1 cellular context compared by ENCODE assay signal in the genomic region with DNA sequence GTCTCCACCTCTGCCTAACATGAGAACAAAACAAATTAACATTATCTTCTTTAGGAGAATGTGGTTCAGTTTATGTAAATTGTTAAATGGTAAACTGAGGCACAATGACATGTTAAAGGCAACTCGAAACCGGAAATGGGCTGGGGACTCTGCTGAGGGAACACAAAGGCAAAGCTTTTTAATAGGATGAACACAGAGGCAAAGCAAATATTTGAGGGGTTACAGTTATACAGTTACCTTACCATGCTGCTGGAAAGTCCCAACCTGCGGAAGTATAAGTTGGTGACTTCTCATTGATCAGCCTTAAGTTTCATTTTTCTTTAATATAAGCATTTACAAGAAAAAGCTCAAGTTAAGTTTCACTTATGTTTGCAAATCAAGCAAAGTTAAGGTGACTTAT.
TF ChIP-seq lines count a peak whose summit lies in the region.

No MANE protein-coding gene starts in this region.

TF ChIP-seq in GM12878, 131 proteins besides CTCF, POLR2A, EP300 and RAD21 (continued from another document):
- TF ChIP-seq RB1 (IDR thresholded peaks at IDR 0.05; ENCODE audit: borderline replicate concordance) (no peak), JUND (IDR thresholded peaks at IDR 0.05; ENCODE audit: low read depth, low read length) (no peak), DPF2 (IDR thresholded peaks at IDR 0.05) (0 out of 2 replicates have a peak, but pooled peaks have one; percentile 38), HCFC1 (IDR thresholded peaks at IDR 0.05; ENCODE audit: low read length) (no peak), EGR1 (IDR thresholded peaks at IDR 0.05; ENCODE audit: borderline replicate concordance in 1 of 2, low read depth in 2 of 2, low read length in 2 of 2) (no peak), FOXK2 (IDR thresholded peaks at IDR 0.05) (no peak), RCOR1 (conservative IDR thresholded peaks at IDR 0.05; ENCODE audit: low read depth, low read length) (no peak), ZNF384 (IDR thresholded peaks at IDR 0.05; ENCODE audit: borderline replicate concordance, low read depth, low read length) (no peak), MEF2A (IDR thresholded peaks at IDR 0.05; ENCODE audit: insufficient read depth, low read depth, low read length) (no peak), BRCA1 (IDR thresholded peaks at IDR 0.05; ENCODE audit: low read depth, low read length) (no peak), SIN3A (IDR thresholded peaks at IDR 0.05; ENCODE audit: low read depth, low read length) (no peak), MTA3 (IDR thresholded peaks at IDR 0.05; ENCODE audit: borderline replicate concordance, low read length) (no peak), JUNB (IDR thresholded peaks at IDR 0.05) (no peak), CBX3 (IDR thresholded peaks at IDR 0.05; ENCODE audit: borderline replicate concordance, low read depth) (no peak), TCF7 (IDR thresholded peaks at IDR 0.05; ENCODE audit: borderline replicate concordance) (no peak), MEF2B (IDR thresholded peaks at IDR 0.05; ENCODE audit: partially characterized antibody, poor library complexity, severe bottlenecking) (peak; percentile 0), KDM1A (IDR thresholded peaks at IDR 0.05; ENCODE audit: borderline replicate concordance) (no peak), IKZF2 (IDR thresholded peaks at IDR 0.05) (no peak; a peak in 1 of 4 replicates), NR2C2 (IDR thresholded peaks at IDR 0.05; ENCODE audit: borderline replicate concordance, control insufficient read depth, insufficient read length, low read depth) (no peak), SUZ12 (IDR thresholded peaks at IDR 0.05; ENCODE audit: unreplicated experiment) (no peak), GABPA (IDR thresholded peaks at IDR 0.05; ENCODE audit: low read depth) (0 out of 2 replicates have a peak, but pooled peaks have one; percentile 37), SRF (IDR thresholded peaks at IDR 0.05; ENCODE audit: low read depth in 2 of 2, low read length in 2 of 2) (no peak), CBX5 (IDR thresholded peaks at IDR 0.05; ENCODE audit: low read depth) (no peak), FOXM1 (IDR thresholded peaks at IDR 0.05; ENCODE audit: low read depth, low read length) (no peak), HDAC2 (IDR thresholded peaks at IDR 0.05) (no peak), RAD51 (IDR thresholded peaks at IDR 0.05) (no peak), CHD4 (IDR thresholded peaks at IDR 0.05) (no peak)
- TF ChIP-seq, protein P1, sequence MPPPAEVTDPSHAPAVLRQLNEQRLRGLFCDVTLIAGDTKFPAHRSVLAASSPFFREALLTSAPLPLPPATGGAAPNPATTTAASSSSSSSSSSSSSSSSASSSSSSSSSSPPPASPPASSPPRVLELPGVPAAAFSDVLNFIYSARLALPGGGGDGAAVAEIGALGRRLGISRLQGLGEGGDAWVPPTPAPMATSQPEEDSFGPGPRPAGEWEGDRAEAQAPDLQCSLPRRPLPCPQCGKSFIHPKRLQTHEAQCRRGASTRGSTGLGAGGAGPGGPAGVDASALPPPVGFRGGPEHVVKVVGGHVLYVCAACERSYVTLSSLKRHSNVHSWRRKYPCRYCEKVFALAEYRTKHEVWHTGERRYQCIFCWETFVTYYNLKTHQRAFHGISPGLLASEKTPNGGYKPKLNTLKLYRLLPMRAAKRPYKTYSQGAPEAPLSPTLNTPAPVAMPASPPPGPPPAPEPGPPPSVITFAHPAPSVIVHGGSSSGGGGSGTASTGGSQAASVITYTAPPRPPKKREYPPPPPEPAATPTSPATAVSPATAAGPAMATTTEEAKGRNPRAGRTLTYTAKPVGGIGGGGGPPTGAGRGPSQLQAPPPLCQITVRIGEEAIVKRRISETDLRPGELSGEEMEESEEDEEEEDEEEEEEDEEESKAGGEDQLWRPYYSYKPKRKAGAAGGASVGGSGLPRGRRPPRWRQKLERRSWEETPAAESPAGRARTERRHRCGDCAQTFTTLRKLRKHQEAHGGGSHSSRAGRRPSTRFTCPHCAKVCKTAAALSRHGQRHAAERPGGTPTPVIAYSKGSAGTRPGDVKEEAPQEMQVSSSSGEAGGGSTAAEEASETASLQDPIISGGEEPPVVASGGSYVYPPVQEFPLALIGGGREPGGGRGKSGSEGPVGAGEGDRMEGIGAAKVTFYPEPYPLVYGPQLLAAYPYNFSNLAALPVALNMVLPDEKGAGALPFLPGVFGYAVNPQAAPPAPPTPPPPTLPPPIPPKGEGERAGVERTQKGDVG (CRISPR knock-in tag; IDR thresholded peaks at IDR 0.05), result no peak
- TF ChIP-seq, protein P2, sequence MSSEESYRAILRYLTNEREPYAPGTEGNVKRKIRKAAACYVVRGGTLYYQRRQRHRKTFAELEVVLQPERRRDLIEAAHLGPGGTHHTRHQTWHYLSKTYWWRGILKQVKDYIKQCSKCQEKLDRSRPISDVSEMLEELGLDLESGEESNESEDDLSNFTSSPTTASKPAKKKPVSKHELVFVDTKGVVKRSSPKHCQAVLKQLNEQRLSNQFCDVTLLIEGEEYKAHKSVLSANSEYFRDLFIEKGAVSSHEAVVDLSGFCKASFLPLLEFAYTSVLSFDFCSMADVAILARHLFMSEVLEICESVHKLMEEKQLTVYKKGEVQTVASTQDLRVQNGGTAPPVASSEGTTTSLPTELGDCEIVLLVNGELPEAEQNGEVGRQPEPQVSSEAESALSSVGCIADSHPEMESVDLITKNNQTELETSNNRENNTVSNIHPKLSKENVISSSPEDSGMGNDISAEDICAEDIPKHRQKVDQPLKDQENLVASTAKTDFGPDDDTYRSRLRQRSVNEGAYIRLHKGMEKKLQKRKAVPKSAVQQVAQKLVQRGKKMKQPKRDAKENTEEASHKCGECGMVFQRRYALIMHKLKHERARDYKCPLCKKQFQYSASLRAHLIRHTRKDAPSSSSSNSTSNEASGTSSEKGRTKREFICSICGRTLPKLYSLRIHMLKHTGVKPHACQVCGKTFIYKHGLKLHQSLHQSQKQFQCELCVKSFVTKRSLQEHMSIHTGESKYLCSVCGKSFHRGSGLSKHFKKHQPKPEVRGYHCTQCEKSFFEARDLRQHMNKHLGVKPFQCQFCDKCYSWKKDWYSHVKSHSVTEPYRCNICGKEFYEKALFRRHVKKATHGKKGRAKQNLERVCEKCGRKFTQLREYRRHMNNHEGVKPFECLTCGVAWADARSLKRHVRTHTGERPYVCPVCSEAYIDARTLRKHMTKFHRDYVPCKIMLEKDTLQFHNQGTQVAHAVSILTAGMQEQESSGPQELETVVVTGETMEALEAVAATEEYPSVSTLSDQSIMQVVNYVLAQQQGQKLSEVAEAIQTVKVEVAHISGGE (CRISPR knock-in tag; IDR thresholded peaks at IDR 0.05), result peak; percentile 63
- TF ChIP-seq, protein P3, sequence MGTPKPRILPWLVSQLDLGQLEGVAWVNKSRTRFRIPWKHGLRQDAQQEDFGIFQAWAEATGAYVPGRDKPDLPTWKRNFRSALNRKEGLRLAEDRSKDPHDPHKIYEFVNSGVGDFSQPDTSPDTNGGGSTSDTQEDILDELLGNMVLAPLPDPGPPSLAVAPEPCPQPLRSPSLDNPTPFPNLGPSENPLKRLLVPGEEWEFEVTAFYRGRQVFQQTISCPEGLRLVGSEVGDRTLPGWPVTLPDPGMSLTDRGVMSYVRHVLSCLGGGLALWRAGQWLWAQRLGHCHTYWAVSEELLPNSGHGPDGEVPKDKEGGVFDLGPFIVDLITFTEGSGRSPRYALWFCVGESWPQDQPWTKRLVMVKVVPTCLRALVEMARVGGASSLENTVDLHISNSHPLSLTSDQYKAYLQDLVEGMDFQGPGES (IDR thresholded peaks at IDR 0.05), result no peak
- TF ChIP-seq, protein P4, sequence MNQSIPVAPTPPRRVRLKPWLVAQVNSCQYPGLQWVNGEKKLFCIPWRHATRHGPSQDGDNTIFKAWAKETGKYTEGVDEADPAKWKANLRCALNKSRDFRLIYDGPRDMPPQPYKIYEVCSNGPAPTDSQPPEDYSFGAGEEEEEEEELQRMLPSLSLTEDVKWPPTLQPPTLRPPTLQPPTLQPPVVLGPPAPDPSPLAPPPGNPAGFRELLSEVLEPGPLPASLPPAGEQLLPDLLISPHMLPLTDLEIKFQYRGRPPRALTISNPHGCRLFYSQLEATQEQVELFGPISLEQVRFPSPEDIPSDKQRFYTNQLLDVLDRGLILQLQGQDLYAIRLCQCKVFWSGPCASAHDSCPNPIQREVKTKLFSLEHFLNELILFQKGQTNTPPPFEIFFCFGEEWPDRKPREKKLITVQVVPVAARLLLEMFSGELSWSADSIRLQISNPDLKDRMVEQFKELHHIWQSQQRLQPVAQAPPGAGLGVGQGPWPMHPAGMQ (IDR thresholded peaks at IDR 0.05; ENCODE audit: borderline replicate concordance), result no peak
- TF ChIP-seq, protein P5, sequence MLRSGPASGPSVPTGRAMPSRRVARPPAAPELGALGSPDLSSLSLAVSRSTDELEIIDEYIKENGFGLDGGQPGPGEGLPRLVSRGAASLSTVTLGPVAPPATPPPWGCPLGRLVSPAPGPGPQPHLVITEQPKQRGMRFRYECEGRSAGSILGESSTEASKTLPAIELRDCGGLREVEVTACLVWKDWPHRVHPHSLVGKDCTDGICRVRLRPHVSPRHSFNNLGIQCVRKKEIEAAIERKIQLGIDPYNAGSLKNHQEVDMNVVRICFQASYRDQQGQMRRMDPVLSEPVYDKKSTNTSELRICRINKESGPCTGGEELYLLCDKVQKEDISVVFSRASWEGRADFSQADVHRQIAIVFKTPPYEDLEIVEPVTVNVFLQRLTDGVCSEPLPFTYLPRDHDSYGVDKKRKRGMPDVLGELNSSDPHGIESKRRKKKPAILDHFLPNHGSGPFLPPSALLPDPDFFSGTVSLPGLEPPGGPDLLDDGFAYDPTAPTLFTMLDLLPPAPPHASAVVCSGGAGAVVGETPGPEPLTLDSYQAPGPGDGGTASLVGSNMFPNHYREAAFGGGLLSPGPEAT (IDR thresholded peaks at IDR 0.05; ENCODE audit: low read depth), result peak; percentile 86
- TF ChIP-seq, protein P6, sequence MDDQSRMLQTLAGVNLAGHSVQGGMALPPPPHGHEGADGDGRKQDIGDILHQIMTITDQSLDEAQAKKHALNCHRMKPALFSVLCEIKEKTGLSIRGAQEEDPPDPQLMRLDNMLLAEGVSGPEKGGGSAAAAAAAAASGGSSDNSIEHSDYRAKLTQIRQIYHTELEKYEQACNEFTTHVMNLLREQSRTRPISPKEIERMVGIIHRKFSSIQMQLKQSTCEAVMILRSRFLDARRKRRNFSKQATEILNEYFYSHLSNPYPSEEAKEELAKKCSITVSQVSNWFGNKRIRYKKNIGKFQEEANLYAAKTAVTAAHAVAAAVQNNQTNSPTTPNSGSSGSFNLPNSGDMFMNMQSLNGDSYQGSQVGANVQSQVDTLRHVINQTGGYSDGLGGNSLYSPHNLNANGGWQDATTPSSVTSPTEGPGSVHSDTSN (IDR thresholded peaks at IDR 0.05; ENCODE audit: insufficient replicate concordance, low read depth, low read length), result no peak
- TF ChIP-seq, protein P7, sequence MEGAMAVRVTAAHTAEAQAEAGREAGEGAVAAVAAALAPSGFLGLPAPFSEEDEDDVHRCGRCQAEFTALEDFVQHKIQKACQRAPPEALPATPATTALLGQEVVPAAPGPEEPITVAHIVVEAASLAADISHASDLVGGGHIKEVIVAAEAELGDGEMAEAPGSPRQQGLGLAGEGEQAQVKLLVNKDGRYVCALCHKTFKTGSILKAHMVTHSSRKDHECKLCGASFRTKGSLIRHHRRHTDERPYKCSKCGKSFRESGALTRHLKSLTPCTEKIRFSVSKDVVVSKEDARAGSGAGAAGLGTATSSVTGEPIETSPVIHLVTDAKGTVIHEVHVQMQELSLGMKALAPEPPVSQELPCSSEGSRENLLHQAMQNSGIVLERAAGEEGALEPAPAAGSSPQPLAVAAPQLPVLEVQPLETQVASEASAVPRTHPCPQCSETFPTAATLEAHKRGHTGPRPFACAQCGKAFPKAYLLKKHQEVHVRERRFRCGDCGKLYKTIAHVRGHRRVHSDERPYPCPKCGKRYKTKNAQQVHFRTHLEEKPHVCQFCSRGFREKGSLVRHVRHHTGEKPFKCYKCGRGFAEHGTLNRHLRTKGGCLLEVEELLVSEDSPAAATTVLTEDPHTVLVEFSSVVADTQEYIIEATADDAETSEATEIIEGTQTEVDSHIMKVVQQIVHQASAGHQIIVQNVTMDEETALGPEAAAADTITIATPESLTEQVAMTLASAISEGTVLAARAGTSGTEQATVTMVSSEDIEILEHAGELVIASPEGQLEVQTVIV (IDR thresholded peaks at IDR 0.05; ENCODE audit: borderline replicate concordance, partially characterized antibody), result no peak
- TF ChIP-seq, protein P8, sequence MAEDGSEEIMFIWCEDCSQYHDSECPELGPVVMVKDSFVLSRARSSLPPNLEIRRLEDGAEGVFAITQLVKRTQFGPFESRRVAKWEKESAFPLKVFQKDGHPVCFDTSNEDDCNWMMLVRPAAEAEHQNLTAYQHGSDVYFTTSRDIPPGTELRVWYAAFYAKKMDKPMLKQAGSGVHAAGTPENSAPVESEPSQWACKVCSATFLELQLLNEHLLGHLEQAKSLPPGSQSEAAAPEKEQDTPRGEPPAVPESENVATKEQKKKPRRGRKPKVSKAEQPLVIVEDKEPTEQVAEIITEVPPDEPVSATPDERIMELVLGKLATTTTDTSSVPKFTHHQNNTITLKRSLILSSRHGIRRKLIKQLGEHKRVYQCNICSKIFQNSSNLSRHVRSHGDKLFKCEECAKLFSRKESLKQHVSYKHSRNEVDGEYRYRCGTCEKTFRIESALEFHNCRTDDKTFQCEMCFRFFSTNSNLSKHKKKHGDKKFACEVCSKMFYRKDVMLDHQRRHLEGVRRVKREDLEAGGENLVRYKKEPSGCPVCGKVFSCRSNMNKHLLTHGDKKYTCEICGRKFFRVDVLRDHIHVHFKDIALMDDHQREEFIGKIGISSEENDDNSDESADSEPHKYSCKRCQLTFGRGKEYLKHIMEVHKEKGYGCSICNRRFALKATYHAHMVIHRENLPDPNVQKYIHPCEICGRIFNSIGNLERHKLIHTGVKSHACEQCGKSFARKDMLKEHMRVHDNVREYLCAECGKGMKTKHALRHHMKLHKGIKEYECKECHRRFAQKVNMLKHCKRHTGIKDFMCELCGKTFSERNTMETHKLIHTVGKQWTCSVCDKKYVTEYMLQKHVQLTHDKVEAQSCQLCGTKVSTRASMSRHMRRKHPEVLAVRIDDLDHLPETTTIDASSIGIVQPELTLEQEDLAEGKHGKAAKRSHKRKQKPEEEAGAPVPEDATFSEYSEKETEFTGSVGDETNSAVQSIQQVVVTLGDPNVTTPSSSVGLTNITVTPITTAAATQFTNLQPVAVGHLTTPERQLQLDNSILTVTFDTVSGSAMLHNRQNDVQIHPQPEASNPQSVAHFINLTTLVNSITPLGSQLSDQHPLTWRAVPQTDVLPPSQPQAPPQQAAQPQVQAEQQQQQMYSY (CRISPR knock-in tag; IDR thresholded peaks at IDR 0.05), result no peak
